ENCODE assay signal across 22 cellular contexts in the genomic region with DNA sequence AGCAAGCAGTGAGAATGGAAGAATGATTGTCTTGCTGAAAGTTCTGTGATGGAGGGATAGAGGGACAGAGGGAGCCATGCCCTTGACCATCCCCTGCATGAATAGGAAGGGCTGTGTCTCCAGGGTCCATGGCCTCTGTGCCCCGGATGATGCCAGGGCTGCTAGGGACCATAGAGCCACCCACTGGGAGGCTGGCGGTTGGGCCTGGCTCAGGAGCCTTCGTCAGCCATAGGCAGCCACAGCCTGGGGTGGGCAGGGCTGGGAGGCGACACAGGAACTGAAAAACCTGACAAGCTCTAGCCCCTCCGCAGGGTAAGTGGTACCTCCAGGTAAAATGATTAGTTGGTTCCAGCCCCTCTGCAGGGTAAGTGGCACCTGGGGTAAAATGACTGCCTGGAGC.
"Had no signal": no experiment of that assay in that cellular context is flagged by ENCODE, and none has a peak within 500 bp of the region (broad histone marks: within the 10 kb centered on the region; RNA-seq: fewer than 3 reads in every experiment).

No MANE protein-coding gene starts in this region.

- ATAC-seq: activated naive CD8-positive, alpha-beta T cell treated with anti-CD3 and anti-CD28 coated beads, Interleukin-2, amount 50 U/mL, for 24 hours; activated T-cell treated with anti-CD3 and anti-CD28 coated beads, Interleukin-2, amount 50 U/mL, for 4 hours had no signal

- DNase-seq: activated CD4-positive, alpha-beta T cell treated with anti-CD3 and anti-CD28 coated beads, Interleukin-2, amount 10 ng/mL, durations not matched to agents 24 days and 14 days; activated CD4-positive, alpha-beta T cell treated with anti-CD3 and anti-CD28 coated beads, Interleukin-2, amount 50 U/mL, for 4 hours; activated CD8-positive, alpha-beta memory T cell treated with anti-CD3 and anti-CD28 coated beads, Interleukin-2, amount 50 U/mL, for 4 hours; activated naive CD4-positive, alpha-beta T cell treated with anti-CD3 and anti-CD28 coated beads, Interleukin-2, amount 10 ng/mL, durations not matched to agents 7 days and 5 days; activated naive CD8-positive, alpha-beta T cell treated with anti-CD3 and anti-CD28 coated beads, Interleukin-2, amount 50 U/mL, for 24 hours; activated T-cell treated with anti-CD3 and anti-CD28 coated beads for 4 hours; activated T-cell treated with anti-CD3 and anti-CD28 coated beads, Interleukin-2, amount 50 U/mL, for 4 hours; anterior cingulate cortex; caudate nucleus; cerebellar nuclear complex; MM.1S; MV-4-11; NCI-H1092; NCI-H1694 treated with DMSO at 0.1 percent for 48 hours; NCI-H2029; NCI-H2171; NCI-H446 treated with DMSO at 0.1 percent for 48 hours; NCI-H524; OCI-M1; SHP77; SJCRH30; T1000 had no signal
